Comparison of ENCODE assay signal across 9 cellular contexts in the genomic region with DNA sequence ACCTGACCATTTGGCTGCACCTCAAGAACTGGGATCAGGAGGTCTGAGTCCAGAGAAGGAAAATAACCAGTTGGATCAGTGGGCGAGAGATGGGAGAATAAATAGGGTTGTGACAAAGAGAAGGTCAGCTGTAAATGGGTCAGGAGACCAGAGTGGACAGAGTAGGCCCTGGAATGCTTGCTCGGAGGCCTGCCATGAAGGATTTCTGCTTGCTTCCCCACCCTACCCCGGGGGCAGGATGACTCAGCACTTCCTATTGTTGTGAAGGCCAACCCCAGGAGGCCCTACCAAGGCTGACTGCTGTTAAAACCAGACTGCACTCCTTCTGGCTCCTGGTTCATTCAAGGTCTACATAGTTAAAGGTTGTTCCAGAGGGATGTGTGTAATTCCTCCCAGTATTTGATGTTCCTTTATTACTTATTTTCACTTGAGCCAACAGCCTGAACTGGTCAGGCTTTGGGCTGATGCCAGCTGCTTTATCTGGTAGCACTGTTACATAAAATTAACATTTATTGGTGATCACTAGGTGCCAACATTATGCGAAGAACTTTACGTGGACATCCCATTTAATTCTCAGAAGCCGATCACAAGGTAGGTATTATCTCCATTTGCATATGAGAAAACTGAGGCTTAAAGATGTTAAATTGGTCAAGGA. TPM values are rescaled to one million over a fixed set of nuclear protein-coding genes. Genes with fewer than 3 reads are reported as not detected.
DNase-seq lines count a peak whose midpoint lies in the region; ATAC-seq, FAIRE-seq and TF ChIP-seq lines count a peak whose summit lies in the region.
"Had no signal": no experiment of that assay in that cellular context is flagged by ENCODE, and none has a peak within 500 bp of the region (broad histone marks: within the 10 kb centered on the region; RNA-seq: fewer than 3 reads in every experiment).

No MANE protein-coding gene starts in this region.

- ATAC-seq in HG03378 (IDR thresholded peaks at IDR 0.05; ENCODE audit: unreplicated experiment) (peak; percentile 70), RWPE2 (ENCODE audit: low read depth) (peak; percentile 95), HepG2 (peak; percentile 95)

- intact Hi-C loops in colonic mucosa (cut with DNase I), result no loop called here
- intact Hi-C loops in HepG2 (cut with micrococcal nuclease; ENCODE audit: unreplicated experiment), result loop anchor here (2.0 kb wide), 1 partner anchor 22 kb away; no protein-coding TSS in a partner anchor
- intact Hi-C loops in stomach (cut with DNase I; ENCODE audit: low total_unique reads), result no loop called here

- FAIRE-seq in HepG2 (lab: Jason Lieb, UNC), result peak; percentile 92
- FAIRE-seq: islet of Langerhans had no signal

- no peak overlapping the region for H2AFZ ChIP-seq in HepG2 (ENCODE audit: low read length)

- BruUV-seq in HepG2 (replicated peaks; lab: Mats Ljungman, UMichigan), result TSS peak; percentile 86

- H3K9ac ChIP-seq in colonic mucosa (ENCODE audit: low read depth in 2 of 2, low read length in 2 of 2) (no peak overlapping the region), HepG2 (ENCODE audit: insufficient read depth, low read depth, low read length) (peak overlapping the region; percentile 32; the same call in 1 of the 2 replicates)

- no peaks in the 10 kb centered on the region for H3K79me2 ChIP-seq in HepG2 (ENCODE audit: insufficient read depth, low read length)

- POLR2A ChIA-PET in HepG2 (lab: Yijun Ruan, JAX), result interaction anchor here (4.9 kb wide), 1 partner anchor 28 kb away, joined by 64 read pairs; a partner anchor contains a TSS

- no peaks in the 10 kb centered on the region for H4K20me1 ChIP-seq in HepG2 (ENCODE audit: insufficient read depth, low read length)

- WGBS in HepG2 (ENCODE audit: low lambda C conversion rate), result 62% methylated on average over 5 of the region's 6 CpGs
- 26 to 45% (median 27%) methylated on average over 6 of the region's 6 CpGs for WGBS in stomach, 5 donors

- no peak for TF ChIP-seq CTCF in RWPE2 (IDR thresholded peaks at IDR 0.05; ENCODE audit: poor library complexity, severe bottlenecking)
- no peak for TF ChIP-seq CTCF in colonic mucosa (IDR thresholded peaks at IDR 0.05)
- no peak for TF ChIP-seq CTCF in HepG2 (CRISPR knock-in tag; IDR thresholded peaks at IDR 0.05)
- no peak for TF ChIP-seq CTCF in stomach (IDR thresholded peaks at IDR 0.05)

- in situ Hi-C loops in HepG2 (cut with HindIII; ENCODE audit: extremely low pct_ligation_motif_present, low pct_unique_long_range_greater_than_20kb), result no loop called here

- H3K27me3 ChIP-seq in RWPE2 (ENCODE audit: insufficient read depth, poor library complexity, severe bottlenecking) (no peaks in the 10 kb centered on the region), colonic mucosa (no peaks in the 10 kb centered on the region), HepG2 (ENCODE audit: control insufficient read depth in 1 of 2, insufficient read depth in 2 of 2, low read length in 2 of 2) (no peaks in the 10 kb centered on the region), stomach (no peaks in the 10 kb centered on the region)

- no peak for TF ChIP-seq RAD21 in HepG2 (CRISPR knock-in tag; IDR thresholded peaks at IDR 0.05)

- DNase-seq in activated CD4-positive, alpha-beta T cell treated with anti-CD3 and anti-CD28 coated beads for 4 hours, result peak; percentile 2 to 14
- DNase-seq in activated CD4-positive, alpha-beta T cell treated with anti-CD3 and anti-CD28 coated beads, Interleukin-2, amount 50 U/mL, for 1 hour, result no peak
- DNase-seq in RWPE2 (ENCODE audit: low spot score) (peak; percentile 96), colonic mucosa (peak; percentile 58), HepG2 (ENCODE audit: low spot score) (peak; percentile 89), stomach (peak; percentile 90), NCI-H526 treated with DMSO at 0.1 percent for 48 hours (lab: John Stamatoyannopoulos, UW) (no peak)

- TF ChIP-seq EP300 in HepG2 (IDR thresholded peaks at IDR 0.05; ENCODE audit: low read depth in 2 of 2, low read length in 2 of 2) (peak in 1 of 2 experiments; percentile 71; a peak in 3 of 4 replicates), HepG2 (CRISPR knock-in tag; IDR thresholded peaks at IDR 0.05; ENCODE audit: borderline replicate concordance) (peak; percentile 62), stomach (IDR thresholded peaks at IDR 0.05) (no peak)

- no peaks in the 10 kb centered on the region for H3K9me3 ChIP-seq in RWPE2 (ENCODE audit: severe bottlenecking)
- no peaks in the 10 kb centered on the region for H3K9me3 ChIP-seq in colonic mucosa
- H3K9me3 ChIP-seq in HepG2 (ENCODE audit: low read length), result no peaks in the 10 kb centered on the region
- H3K9me3 ChIP-seq in stomach, result no peaks in the 10 kb centered on the region

- H3K4me1 ChIP-seq in RWPE2 (ENCODE audit: insufficient read depth, poor library complexity, severe bottlenecking), result peaks cover 36% of the 10 kb centered on the region
- H3K4me1 ChIP-seq in colonic mucosa, result no peaks in the 10 kb centered on the region
- H3K4me1 ChIP-seq in HepG2 (ENCODE audit: insufficient read depth, low read length), result peaks cover 65% of the 10 kb centered on the region
- H3K4me1 ChIP-seq in stomach, result peaks cover 7 to 34% (median 22%) of the 10 kb centered on the region in 4 donors

- H3K36me3 ChIP-seq in RWPE2 (ENCODE audit: low read depth) (no peaks in the 10 kb centered on the region), colonic mucosa (no peaks in the 10 kb centered on the region), HepG2 (replicated peaks in 1 of 2; ENCODE audit: control insufficient read depth in 1 of 2, insufficient read depth in 2 of 2, low read length in 2 of 2) (no peaks in the 10 kb centered on the region), stomach (no peaks in the 10 kb centered on the region)

- H3K27ac ChIP-seq in RWPE2 (ENCODE audit: poor library complexity, severe bottlenecking) (peak overlapping the region; percentile 49), colonic mucosa (no peak overlapping the region), HepG2 (ENCODE audit: extremely low read length, insufficient read depth, low read length) (peak overlapping the region; percentile 63), stomach (peak overlapping the region; percentile 53 to 79 (median 67))

- TF ChIP-seq POLR2A in HepG2 (IDR thresholded peaks at IDR 0.05; ENCODE audit: insufficient read depth in 1 of 2, low read depth in 2 of 2, low read length in 2 of 2) (0 out of 4 replicates have a peak, but pooled peaks of 1 of the 2 experiments have one; percentile 34), stomach (IDR thresholded peaks at IDR 0.05) (no peak)

- CTCF ChIA-PET in HepG2 (lab: Yijun Ruan, JAX; ENCODE audit: low intra/inter-chr PET ratio, low total read pairs), result no interaction called here

- H3K4me3 ChIP-seq in RWPE2 (ENCODE audit: severe bottlenecking) (no peak overlapping the region), colonic mucosa (no peak overlapping the region), HepG2 (replicated peaks in 1 of 3; ENCODE audit: insufficient read depth in 1 of 3, low read depth in 2 of 3, low read length in 3 of 3) (peak overlapping the region in 1 of 3 experiments; percentile 24; a peak in 2 of 6 replicates), stomach (no peak overlapping the region)

- H3K4me2 ChIP-seq in HepG2 (ENCODE audit: low read depth, low read length), result peak overlapping the region; percentile 44

RNA-seq across cellular contexts. Expression of a gene that starts 27.3 kb away (rescaled TPM):
- 10 to 100 TPM; 35.9 to 41.0 TPM for total RNA-seq in colonic mucosa
- 55.0 and 55.5 TPM in 2 replicates for total RNA-seq in HepG2 (2016; rRNA removed; fragmentation: Illumina TruSeq; extraction: Trizol)
- 9.5 and 10.7 TPM in 2 replicates for total RNA-seq in HepG2 (2016; cell fraction: cytosol; rRNA removed; fragmentation: Illumina TruSeq; extraction: Trizol; ENCODE audit: low read depth)
- total RNA-seq in HepG2 (2016; cell fraction: insoluble cytoplasmic fraction; rRNA removed; fragmentation: Illumina TruSeq; extraction: Trizol), result 56.9 and 60.9 TPM in 2 replicates
- 23.2 and 23.9 TPM in 2 replicates for total RNA-seq in HepG2 (2016; cell fraction: membrane; rRNA removed; fragmentation: Illumina TruSeq; extraction: Trizol)
- 81.6 and 82.4 TPM in 2 replicates for total RNA-seq in HepG2 (2016; cell fraction: nucleus; rRNA removed; fragmentation: Illumina TruSeq; extraction: Trizol)
- polyA plus RNA-seq in HepG2 (2011; rRNA removed), result 45.9 and 50.9 TPM in 2 replicates
- 18.4 and 29.0 TPM in 2 replicates for polyA plus RNA-seq in HepG2 (2011; cell fraction: cytosol; rRNA removed)
- 34.1 and 35.0 TPM in 2 replicates for polyA plus RNA-seq in HepG2 (2011; cell fraction: nucleus; rRNA removed)
- polyA plus RNA-seq in HepG2 (2012), result 40.2 and 62.6 TPM in 2 replicates
- polyA plus RNA-seq in HepG2 (2016; cell fraction: cytosol; fragmentation: Illumina TruSeq; extraction: Trizol; ENCODE audit: low read depth), result 5.7 and 6.2 TPM in 2 replicates
- 46.7 and 52.1 TPM in 2 replicates for polyA plus RNA-seq in HepG2 (2016; cell fraction: insoluble cytoplasmic fraction; fragmentation: Illumina TruSeq; extraction: Trizol; ENCODE audit: low read depth)
- polyA plus RNA-seq in HepG2 (2016; cell fraction: membrane; fragmentation: Illumina TruSeq; extraction: Trizol; ENCODE audit: low read depth), result 11.7 and 12.5 TPM in 2 replicates
- polyA plus RNA-seq in HepG2 (2016; cell fraction: nucleus; fragmentation: Illumina TruSeq; extraction: Trizol; ENCODE audit: insufficient read depth, low read depth), result 75.5 and 78.6 TPM in 2 replicates
- polyA minus RNA-seq in HepG2 (2011; rRNA and poly(A)+ RNA removed; ENCODE audit: low replicate concordance), result 25.6 and 26.3 TPM in 2 replicates
- 18.1 and 20.8 TPM in 2 replicates for polyA minus RNA-seq in HepG2 (2011; cell fraction: cytosol; rRNA and poly(A)+ RNA removed)
- polyA minus RNA-seq in HepG2 (2011; cell fraction: nucleus; rRNA and poly(A)+ RNA removed), result 140 and 146 TPM in 2 replicates
- 100 to 1,000 TPM in 2 of 5 donors, 10 to 100 TPM in 3; 37.9 to 137 (median 76.4) TPM for total RNA-seq in stomach
- 10 to 100 TPM; 19.9 to 44.4 (median 42.4) TPM for polyA plus RNA-seq in stomach

RNA-seq across cellular contexts. Expression of a gene that starts 57.8 kb away (rescaled TPM):
- total RNA-seq in colonic mucosa (1 to 10 TPM; 2.0 to 2.3 TPM), HepG2 (2016; rRNA removed; fragmentation: Illumina TruSeq; extraction: Trizol) (0.62 and 1.2 TPM in 2 replicates), stomach (1 to 10 TPM in 3 of 5 donors, not detected in 2; 1.2 to 5.9 (median 2.9) TPM)
- total RNA-seq in HepG2 (2016; cell fraction: cytosol; rRNA removed; fragmentation: Illumina TruSeq; extraction: Trizol; ENCODE audit: low read depth), result 0.10 and 0.26 TPM in 2 replicates
- total RNA-seq in HepG2 (2016; cell fraction: insoluble cytoplasmic fraction; rRNA removed; fragmentation: Illumina TruSeq; extraction: Trizol), result 0.49 and 1.2 TPM in 2 replicates
- total RNA-seq in HepG2 (2016; cell fraction: membrane; rRNA removed; fragmentation: Illumina TruSeq; extraction: Trizol), result 0.28 and 0.83 TPM in 2 replicates
- total RNA-seq in HepG2 (2016; cell fraction: nucleus; rRNA removed; fragmentation: Illumina TruSeq; extraction: Trizol), result 2.8 and 3.6 TPM in 2 replicates
- polyA plus RNA-seq in HepG2 (2011; rRNA removed) (1.3 and 1.4 TPM in 2 replicates), stomach (1 to 10 TPM in 2 of 3 donors, under 1 TPM in 1; 1.00 to 3.9 (median 1.4) TPM)
- 0.09 and 0.18 TPM in 2 replicates for polyA plus RNA-seq in HepG2 (2011; cell fraction: cytosol; rRNA removed)
- polyA plus RNA-seq in HepG2 (2011; cell fraction: nucleus; rRNA removed), result 2.3 and 3.4 TPM in 2 replicates
- 0.97 and 2.1 TPM in 2 replicates for polyA plus RNA-seq in HepG2 (2012)
- 0.11 and 0.19 TPM in 2 replicates for polyA plus RNA-seq in HepG2 (2016; cell fraction: cytosol; fragmentation: Illumina TruSeq; extraction: Trizol; ENCODE audit: low read depth)
- polyA plus RNA-seq in HepG2 (2016; cell fraction: insoluble cytoplasmic fraction; fragmentation: Illumina TruSeq; extraction: Trizol; ENCODE audit: low read depth), result 0.66 and 1.6 TPM in 2 replicates
- 0.25 and 0.36 TPM in 2 replicates for polyA plus RNA-seq in HepG2 (2016; cell fraction: membrane; fragmentation: Illumina TruSeq; extraction: Trizol; ENCODE audit: low read depth)
- 10.1 and 12.3 TPM in 2 replicates for polyA plus RNA-seq in HepG2 (2016; cell fraction: nucleus; fragmentation: Illumina TruSeq; extraction: Trizol; ENCODE audit: insufficient read depth, low read depth)
- polyA minus RNA-seq in HepG2 (2011; rRNA and poly(A)+ RNA removed; ENCODE audit: low replicate concordance), result 0.49 TPM in 1 of 2 replicates, not detected in the other
- polyA minus RNA-seq in HepG2 (2011; cell fraction: cytosol; rRNA and poly(A)+ RNA removed), result not detected in 2 replicates
- 5.8 and 6.1 TPM in 2 replicates for polyA minus RNA-seq in HepG2 (2011; cell fraction: nucleus; rRNA and poly(A)+ RNA removed)

Comparison
In these comparisons a context has a peak if more than half of its experiments do, and no peak if none do; other contexts are left out.
1. DNase-seq: peak in activated CD4-positive, alpha-beta T cell treated with anti-CD3 and anti-CD28 coated beads for 4 hours (2 of 2), RWPE2 (single experiment), colonic mucosa (single experiment), HepG2 (single experiment) and stomach (single experiment); none in activated CD4-positive, alpha-beta T cell treated with anti-CD3 and anti-CD28 coated beads, Interleukin-2, amount 50 U/mL, for 1 hour (single experiment) and NCI-H526 treated with DMSO at 0.1 percent for 48 hours (single experiment).
2. Peak in every context shown above with its lines, with median percentiles within 50 percentile points of each other: ATAC-seq.